Comparison of ENCODE assay signal across 8 cellular contexts in genomic region chr12:105084251-105085250, GRCh38. TPM values are rescaled to one million over a fixed set of nuclear protein-coding genes. Genes with fewer than 3 reads are reported as not detected.
A peak's percentile ranks its signal among the peaks of the same experiment; 100 is the strongest.
DNase-seq lines count a peak whose midpoint lies in the region; ATAC-seq and TF ChIP-seq lines count a peak whose summit lies in the region.

Gene ALDH1L2 (minus strand): TSS chr12:105084458. CDS start chr12:105084436, 22 bp downstream.

- no peaks in the 10 kb centered on the region for H3K27me3 ChIP-seq in lung (ENCODE audit: control insufficient read depth, insufficient read depth)

- no peak for TF ChIP-seq POLR2A in NB4 (IDR thresholded peaks at IDR 0.05; ENCODE audit: extremely low read depth, insufficient read length)

- H3K4me3 ChIP-seq in NB4 (ENCODE audit: low read depth, low read length) (peak within 1 kb of the TSS; percentile 65), lung (peak within 1 kb of the TSS; percentile 49)

- WGBS in lung, 2 donors: 26 to 31% methylated on average over 58 to 75 of the region's 75 CpGs

- H3K9me3 ChIP-seq in lung (ENCODE audit: control insufficient read depth in 2 of 2, insufficient read depth in 1 of 2, low read length in 1 of 2): no peaks in the 10 kb centered on the region

- no peak for TF ChIP-seq CTCF in NB4 (IDR thresholded peaks at IDR 0.05; ENCODE audit: low read depth, low read length)
- no peak for TF ChIP-seq CTCF in lung (IDR thresholded peaks at IDR 0.05; ENCODE audit: control extremely low read depth, extremely low read depth)

- ATAC-seq in GM21576 (IDR thresholded peaks at IDR 0.05; ENCODE audit: unreplicated experiment) (peak; percentile 81), lung (ENCODE audit: insufficient read depth, low FRiP score) (peak; percentile 97)

- peak; percentile 76 for DNase-seq in DMS53 (lab: John Stamatoyannopoulos, UW)
- peak; percentile 81 for DNase-seq in NB4 (ENCODE audit: low read depth)
- peak; percentile 70 for DNase-seq in activated CD4-positive, alpha-beta T cell treated with anti-CD3 and anti-CD28 coated beads, Interleukin-2, amount 50 U/mL, for 48 hours
- peak; percentile 3 for DNase-seq in effector CD8-positive, alpha-beta T cell (lab: John Stamatoyannopoulos, UW)
- DNase-seq in lung (ENCODE audit: low spot score): peak; percentile 86
- DNase-seq in stimulated activated CD4-positive, alpha-beta T cell treated with anti-CD3 and anti-CD28 coated beads, TNF-alpha, amount 100 ng/mL, for 24 hours (ENCODE audit: low read depth in 3 of 3): peak; percentile 6 to 66 (median 15)
- DNase-seq in inferior parietal cortex (ENCODE audit: extremely low spot score): no peak

- peaks cover 0 to 4% of the 10 kb centered on the region in 2 donors for H3K4me1 ChIP-seq in lung (ENCODE audit: control insufficient read depth in 2 of 2, insufficient read depth in 2 of 2, low read length in 2 of 2)

- H3K36me3 ChIP-seq in lung (ENCODE audit: control insufficient read depth in 2 of 2, insufficient read depth in 2 of 2, low read length in 2 of 2): no peaks in the 10 kb centered on the region

- H3K27ac ChIP-seq in lung (ENCODE audit: low read depth in 1 of 2, low read length in 1 of 2): no peak within 1 kb of the TSS

RNA-seq across cellular contexts. Expression of gene ALDH1L2, which starts in this region (rescaled TPM):
- total RNA-seq in lung: 10 to 100 TPM in 1 of 2 donors, 1 to 10 TPM in 1; 6.8 to 28.4 TPM
- polyA plus RNA-seq in lung: 1 to 10 TPM; 1.1 to 3.0 TPM
